In genomic region chr16:641326-642188, GRCh38 we compare ENCODE assay signal across 7 cellular contexts. TPM values are rescaled to one million over a fixed set of nuclear protein-coding genes. Genes with fewer than 3 reads are reported as not detected.
DNase-seq lines count a peak whose midpoint lies in the region; ATAC-seq and TF ChIP-seq lines count a peak whose summit lies in the region.

MCRIP2 (plus strand) TSS chr16:641828; CDS start chr16:641992, 164 bp downstream.

- DNase-seq in GM13977 (ENCODE audit: low spot score) (peak; percentile 96), NCI-H345 treated with DMSO at 0.1 percent for 48 hours (lab: John Stamatoyannopoulos, UW; ENCODE audit: unreplicated experiment) (peak; percentile 40), coronary artery (ENCODE audit: low spot score) (peak; percentile 88), left lobe of liver (ENCODE audit: low spot score) (peak; percentile 95)
- DNase-seq in activated CD4-positive, alpha-beta T cell treated with anti-CD3 and anti-CD28 coated beads for 24 hours (ENCODE audit: low read depth in 2 of 2) = peak; percentile 54 to 71
- peak; percentile 71 to 88 for DNase-seq in stimulated activated CD4-positive, alpha-beta T cell treated with anti-CD3 and anti-CD28 coated beads, Interleukin-2, amount 100 ng/mL, for 24 hours

- H3K4me3 ChIP-seq in coronary artery = peak within 1 kb of the TSS; percentile 98

- peak; percentile 57 for ATAC-seq in HG02852 (IDR thresholded peaks at IDR 0.05; ENCODE audit: unreplicated experiment)
- ATAC-seq in left lobe of liver = peak; percentile 64

- in situ Hi-C loops in GM13977 (cut with MboI; ENCODE audit: low pct_unique_long_range_greater_than_20kb, low sequenced_read_pairs, unreplicated experiment) = no loop called here

- TF ChIP-seq CTCF in GM13977 (IDR thresholded peaks at IDR 0.05; ENCODE audit: extremely low read depth, insufficient read depth, missing control alignments) (no peak), coronary artery (IDR thresholded peaks at IDR 0.05) (no peak)

- H3K27ac ChIP-seq in coronary artery = peak within 1 kb of the TSS; percentile 73 to 93

RNA-seq across cellular contexts. Expression of gene MCRIP2, which starts in this region (rescaled TPM):
- 101 TPM for total RNA-seq in left lobe of liver

Comparison
In these comparisons a context has a peak if more than half of its experiments do, and no peak if none do; other contexts are left out.
1. Peak in every context shown above with its lines: DNase-seq, ATAC-seq, H3K4me3 ChIP-seq and H3K27ac ChIP-seq.
2. DNase-seq: peak in every context shown above with its lines; median percentile 96 in GM13977; 95 in left lobe of liver; 88 in coronary artery; 80 in stimulated activated CD4-positive, alpha-beta T cell treated with anti-CD3 and anti-CD28 coated beads, Interleukin-2, amount 100 ng/mL, for 24 hours; 62 in activated CD4-positive, alpha-beta T cell treated with anti-CD3 and anti-CD28 coated beads for 24 hours; 40 in NCI-H345 treated with DMSO at 0.1 percent for 48 hours.